In genomic region chr9:129485140-129485758, GRCh38 we compare ENCODE assay signal across 10 cellular contexts.
A peak's percentile ranks its signal among the peaks of the same experiment; 100 is the strongest.
DNase-seq lines count a peak whose midpoint lies in the region; ATAC-seq and TF ChIP-seq lines count a peak whose summit lies in the region.
"Had no signal": no experiment of that assay in that cellular context is flagged by ENCODE, and none has a peak within 500 bp of the region (broad histone marks: within the 10 kb centered on the region; RNA-seq: fewer than 3 reads in every experiment).

No MANE protein-coding gene starts in this region.

- H3K9me3 Mint-ChIP-seq in neural progenitor cell: no peaks in the 10 kb centered on the region
- H3K9me3 Mint-ChIP-seq: stimulated activated naive CD8-positive, alpha-beta T cell treated with anti-CD3 and anti-CD28 coated beads, Interleukin-15, amount 100 ng/mL, for 72 hours had no signal

- H3K9ac ChIP-seq in neural progenitor cell: no peak overlapping the region

- DNase-seq in dorsolateral prefrontal cortex: no peak
- DNase-seq in neural progenitor cell (ENCODE audit: low spot score): no peak
- DNase-seq in MV-4-11 (lab: John Stamatoyannopoulos, UW): no peak
- no peak for DNase-seq in NCI-H2227 (lab: John Stamatoyannopoulos, UW; ENCODE audit: unreplicated experiment)
- no peak for DNase-seq in glomerular visceral epithelial cell (ENCODE audit: extremely low spot score)
- DNase-seq: DMS153 had no signal

- peaks cover 68% of the 10 kb centered on the region for H3F3A ChIP-seq in neural progenitor cell (ENCODE audit: low read depth)

- no peaks in the 10 kb centered on the region for H3K36me3 ChIP-seq in HEK293 (ENCODE audit: control insufficient read depth in 2 of 2, insufficient read depth in 1 of 2, low read length in 2 of 2)
- no peaks in the 10 kb centered on the region for H3K36me3 ChIP-seq in neural progenitor cell

- peaks cover 77% of the 10 kb centered on the region for H3K4me1 Mint-ChIP-seq in neural progenitor cell

- H3K9me3 ChIP-seq in HEK293 (ENCODE audit: control insufficient read depth, insufficient read depth, low read depth, low read length) (no peaks in the 10 kb centered on the region), neural progenitor cell (ENCODE audit: low read depth) (no peaks in the 10 kb centered on the region)

- H3K27ac ChIP-seq in 22Rv1 (peak overlapping the region; percentile 100), HEK293 (ENCODE audit: extremely low read depth, low read depth, low read length) (no peak overlapping the region), dorsolateral prefrontal cortex (peak overlapping the region in 58 of 59 donors; percentile 3 to 100 (median 99)), neural progenitor cell (no peak overlapping the region)

- POLR2A ChIA-PET in HEK293 (lab: Yijun Ruan, JAX): interaction anchor here (1.3 to 3.6 kb wide), 2 partner anchors 11 to 307 kb away, joined by 5 to 46 read pairs; partner anchors contain the start of gene IER5L

- H3K4me1 ChIP-seq in HEK293 (ENCODE audit: control insufficient read depth, insufficient read depth, low read length) (no peaks in the 10 kb centered on the region; the same call in 1 of the 2 replicates), neural progenitor cell (peaks cover 53% of the 10 kb centered on the region)

- no peak overlapping the region for H3K4me3 ChIP-seq in HEK293 (ENCODE audit: low read depth, low read length)
- H3K4me3 ChIP-seq in dorsolateral prefrontal cortex: no peak overlapping the region
- no peak overlapping the region for H3K4me3 ChIP-seq in neural progenitor cell

- H3K79me2 ChIP-seq in neural progenitor cell (ENCODE audit: low read depth): no peaks in the 10 kb centered on the region

- H2AFZ ChIP-seq in neural progenitor cell (replicated peaks): no peak overlapping the region

- no peak overlapping the region for H3K4me2 ChIP-seq in neural progenitor cell

- H3K36me3 Mint-ChIP-seq in neural progenitor cell: no peaks in the 10 kb centered on the region

- peak overlapping the region; percentile 10 for H3K4me3 Mint-ChIP-seq in neural progenitor cell

- H3K27me3 Mint-ChIP-seq in neural progenitor cell (ENCODE audit: insufficient read depth, low read depth): peaks cover 7% of the 10 kb centered on the region

- H4K20me1 ChIP-seq in neural progenitor cell (ENCODE audit: low read depth): no peaks in the 10 kb centered on the region

- no peak for ATAC-seq in activated CD4-positive, CD25-positive, alpha-beta regulatory T cell treated with anti-CD3 and anti-CD28 coated beads, Interleukin-2, amount 50 U/mL, for 24 hours
- ATAC-seq: stimulated activated naive CD8-positive, alpha-beta T cell treated with anti-CD3 and anti-CD28 coated beads, Interleukin-15, amount 100 ng/mL, for 72 hours had no signal

- H3K27me3 ChIP-seq in dorsolateral prefrontal cortex: no peaks in the 10 kb centered on the region
- peaks cover 52% of the 10 kb centered on the region for H3K27me3 ChIP-seq in neural progenitor cell

- TF ChIP-seq CTCF in 22Rv1 (IDR thresholded peaks at IDR 0.05) (no peak), HEK293 (tag by site-specific recombination; IDR thresholded peaks at IDR 0.05) (no peak), dorsolateral prefrontal cortex (IDR thresholded peaks at IDR 0.05 in 54 of 56, conservative IDR thresholded peaks at IDR 0.05 in 2 of 56; ENCODE audit: low read depth in 1 of 56, partially characterized antibody in 56 of 56) (no peak), neural progenitor cell (IDR thresholded peaks at IDR 0.05) (no peak)

- CTCF ChIA-PET in HEK293 (lab: Yijun Ruan, JAX): interaction anchor here (0.7 to 1.4 kb wide), 3 partner anchors 10 to 387 kb away, joined by 3 to 6 read pairs (median 3); no protein-coding TSS in a partner anchor

- peak overlapping the region; percentile 91 for H3K27ac Mint-ChIP-seq in neural progenitor cell

- intact Hi-C loops in dorsolateral prefrontal cortex (cut with DNase I): loop anchor here in 1 of 2 donors (5.0 kb wide), 1 partner anchor 308 kb away; the partner anchor contains the start of gene IER5L

TF ChIP-seq in HEK293, 187 proteins besides CTCF, POLR2A, EP300 and RAD21:
- TF ChIP-seq ZNF10 (tag by site-specific recombination; IDR thresholded peaks at IDR 0.05): no peak
- TF ChIP-seq ZNF366 (tag by site-specific recombination; conservative IDR thresholded peaks at IDR 0.05): 0 out of 2 replicates have a peak, but pooled peaks have one; percentile 37
- TF ChIP-seq ZNF404 (tag by site-specific recombination; IDR thresholded peaks at IDR 0.05): no peak

Comparison
In these comparisons a context has a peak if more than half of its experiments do, and no peak if none do; other contexts are left out.
1. H3K27ac ChIP-seq: peak in 22Rv1 (single experiment) and dorsolateral prefrontal cortex (58 of 59); none in HEK293 (single experiment) and neural progenitor cell (single experiment).